Comparison of ENCODE assay signal across 34 cellular contexts in the genomic region with DNA sequence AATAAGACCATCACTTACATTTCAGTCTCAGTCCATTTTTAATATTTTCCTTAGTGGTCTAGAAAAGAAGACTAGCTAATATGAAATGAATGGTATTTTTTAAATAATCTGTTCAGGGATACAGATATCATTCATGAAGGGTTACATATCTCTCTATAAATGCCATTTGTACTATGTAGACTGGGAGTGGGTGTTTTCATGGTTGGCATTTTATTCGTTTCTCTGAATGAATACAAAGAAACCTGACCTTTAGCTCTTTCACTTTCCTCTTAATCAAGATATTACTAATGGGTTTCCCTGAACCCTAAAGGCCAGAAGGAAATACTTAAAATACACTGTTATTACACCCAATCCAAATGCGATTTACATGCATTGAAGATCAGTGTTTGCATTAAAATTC.
"Had no signal": no experiment of that assay in that cellular context is flagged by ENCODE, and none has a peak within 500 bp of the region (broad histone marks: within the 10 kb centered on the region; RNA-seq: fewer than 3 reads in every experiment).

No MANE protein-coding gene starts in this region.

- H3K36me3 ChIP-seq: MG63 had no signal

- H3K4me3 ChIP-seq: MG63 had no signal

- DNase-seq: Karpas-422, Kasumi-1, MG63, MM.1S, MV-4-11, NCI-H1048, NCI-H1092, NCI-H1092 treated with DMSO at 0.1 percent for 48 hours, NCI-H1105, NCI-H1105 treated with DMSO at 0.1 percent for 48 hours, NCI-H1417, NCI-H1417 treated with DMSO at 0.1 percent for 48 hours, NCI-H1436, NCI-H1436 treated with DMSO at 0.1 percent for 48 hours, NCI-H146, NCI-H1694, NCI-H1694 treated with DMSO at 0.1 percent for 48 hours, NCI-H187, NCI-H187 treated with DMSO at 0.1 percent for 48 hours, NCI-H1930, NCI-H2029, NCI-H2029 treated with DMSO at 0.1 percent for 48 hours, NCI-H2081, NCI-H2081 treated with DMSO at 0.1 percent for 48 hours, NCI-H2107, NCI-H2171, NCI-H2171 treated with DMSO at 0.1 percent for 48 hours, NCI-H2227 treated with DMSO at 0.1 percent for 48 hours, NCI-H226, NCI-H345, NCI-H446, NCI-H446 treated with DMSO at 0.1 percent for 48 hours, NCI-H510A had no signal

- H3K9me3 ChIP-seq: MG63 had no signal

- H3K27me3 ChIP-seq: MG63 had no signal

- H3K27ac ChIP-seq: KMS-11 had no signal
